In genomic region chr21:18741954-18742353, GRCh38 we compare ENCODE assay signal across 32 cellular contexts.
"Had no signal": no experiment of that assay in that cellular context is flagged by ENCODE, and none has a peak within 500 bp of the region (broad histone marks: within the 10 kb centered on the region; RNA-seq: fewer than 3 reads in every experiment).

No MANE protein-coding gene starts in this region.

- H3K9me3 ChIP-seq: adrenal gland, ascending aorta, body of pancreas, breast epithelium had no signal

- H3K4me3 ChIP-seq: adrenal gland, ascending aorta, body of pancreas, breast epithelium, cardiac muscle cell had no signal

- H3K27ac ChIP-seq: adrenal gland, ascending aorta, body of pancreas, breast epithelium, cardiac muscle cell had no signal

- H3K27me3 ChIP-seq: adrenal gland, ascending aorta, body of pancreas, breast epithelium, cardiac muscle cell had no signal

- H3K4me1 ChIP-seq: adrenal gland, ascending aorta, body of pancreas, breast epithelium had no signal

- ATAC-seq: activated naive CD4-positive, alpha-beta T cell treated with anti-CD3 and anti-CD28 coated beads, Interleukin-2, amount 50 U/mL, for 72 hours; activated naive CD8-positive, alpha-beta T cell treated with anti-CD3 and anti-CD28 coated beads, Interleukin-2, amount 50 U/mL, for 24 hours; activated T-cell treated with anti-CD3 and anti-CD28 coated beads, Interleukin-2, amount 50 U/mL, for 4 hours; activated T-cell treated with anti-CD3 and anti-CD28 coated beads, Interleukin-2, amount 50 U/mL, for 72 hours; activated T-helper 17 cell treated with anti-CD3 and anti-CD28 coated beads, Interleukin-2, amount 50 U/mL, for 72 hours; body of pancreas had no signal

- H3K36me3 ChIP-seq: adrenal gland, ascending aorta, cardiac muscle cell had no signal

- FAIRE-seq: astrocyte, bronchial epithelial cell had no signal

- DNase-seq: activated effector memory CD4-positive, alpha-beta T cell treated with anti-CD3 and anti-CD28 coated beads, Interleukin-2, amount 50 U/mL, for 16 hours; activated effector memory CD4-positive, alpha-beta T cell treated with Interleukin-2 at 50 U/mL for 16 hours; activated gamma-delta T cell; activated gamma-delta T cell treated with Interleukin-2 at 50 U/mL for 16 hours; activated naive CD4-positive, alpha-beta T cell; activated naive CD4-positive, alpha-beta T cell treated with anti-CD3 and anti-CD28 coated beads for 36 hours; activated naive CD4-positive, alpha-beta T cell treated with anti-CD3 and anti-CD28 coated beads, Interleukin-2, amount 10 ng/mL, durations not matched to agents 7 days and 5 days; activated naive CD4-positive, alpha-beta T cell treated with anti-CD3 and anti-CD28 coated beads, Interleukin-2, amount 50 U/mL, for 16 hours; activated naive CD4-positive, alpha-beta T cell treated with Interleukin-2 at 50 U/mL for 16 hours; activated naive CD8-positive, alpha-beta T cell treated with anti-CD3 and anti-CD28 coated beads for 36 hours; activated naive CD8-positive, alpha-beta T cell treated with anti-CD3 and anti-CD28 coated beads, Interleukin-2, amount 10 ng/mL, durations not matched to agents 7 days and 5 days; activated naive CD8-positive, alpha-beta T cell treated with anti-CD3 and anti-CD28 coated beads, Interleukin-2, amount 50 U/mL, for 24 hours; activated T-cell treated with anti-CD3 and anti-CD28 coated beads, Interleukin-2, amount 50 U/mL, for 24 hours; activated T-cell treated with anti-CD3 and anti-CD28 coated beads, Interleukin-2, amount 50 U/mL, for 4 hours; activated T-cell treated with anti-CD3 and anti-CD28 coated beads, Interleukin-2, amount 50 U/mL, for 48 hours; activated T-cell treated with anti-CD3 and anti-CD28 coated beads, Interleukin-2, amount 50 U/mL, for 72 hours; adrenal gland; amniotic stem cell; amygdala; anterior cingulate cortex; aorta; body of pancreas; caudate nucleus; central memory CD4-positive, alpha-beta T cell; cerebellar nuclear complex had no signal
